ENCODE assay signal across 16 cellular contexts in genomic region chr6:131122516-131122915, GRCh38.
"Had no signal": no experiment of that assay in that cellular context is flagged by ENCODE, and none has a peak within 500 bp of the region (broad histone marks: within the 10 kb centered on the region; RNA-seq: fewer than 3 reads in every experiment).

No MANE protein-coding gene starts in this region.

- H2AFZ ChIP-seq: parathyroid adenoma had no signal

- H3K9me3 ChIP-seq: esophagus squamous epithelium, prostate gland, right lobe of liver, tibial artery, upper lobe of left lung, vagina had no signal

- H3K36me3 ChIP-seq: esophagus squamous epithelium, prostate gland, right lobe of liver, tibial artery, upper lobe of left lung, vagina had no signal

- H3K27me3 ChIP-seq: esophagus squamous epithelium, right lobe of liver, tibial artery, upper lobe of left lung, vagina had no signal

- H3K4me1 ChIP-seq: parathyroid adenoma, prostate gland, right lobe of liver, tibial artery, upper lobe of left lung had no signal

- H3K79me2 ChIP-seq: parathyroid adenoma had no signal

- H3K4me3 ChIP-seq: esophagus squamous epithelium, lung, prostate gland, right lobe of liver, tibial artery, upper lobe of left lung, vagina had no signal

- DNase-seq: dermis blood vessel endothelial cell; esophagus squamous epithelium; left colon; left ventricle myocardium superior; mesendoderm; naive thymus-derived CD4-positive, alpha-beta T cell; nephron progenitor cell; right lobe of liver; stimulated activated CD4-positive, alpha-beta T cell treated with anti-CD3 and anti-CD28 coated beads, Interleukin-4, amount 100 ng/mL, for 1 hour; tibial artery; upper lobe of left lung had no signal

- H3K27ac ChIP-seq: esophagus squamous epithelium, parathyroid adenoma, prostate gland, right lobe of liver, tibial artery, upper lobe of left lung, vagina had no signal

- ATAC-seq: left colon; left ventricle myocardium superior; naive thymus-derived CD4-positive, alpha-beta T cell; right lobe of liver; stimulated activated memory B cell treated with anti-CD40 and anti-IgM and Interleukin-4, amounts not matched to agents 10 μg/mL and 1 μg/mL and 100 μg/mL, for 72 hours had no signal
